Comparison of ENCODE assay signal across 8 cellular contexts in the genomic region with DNA sequence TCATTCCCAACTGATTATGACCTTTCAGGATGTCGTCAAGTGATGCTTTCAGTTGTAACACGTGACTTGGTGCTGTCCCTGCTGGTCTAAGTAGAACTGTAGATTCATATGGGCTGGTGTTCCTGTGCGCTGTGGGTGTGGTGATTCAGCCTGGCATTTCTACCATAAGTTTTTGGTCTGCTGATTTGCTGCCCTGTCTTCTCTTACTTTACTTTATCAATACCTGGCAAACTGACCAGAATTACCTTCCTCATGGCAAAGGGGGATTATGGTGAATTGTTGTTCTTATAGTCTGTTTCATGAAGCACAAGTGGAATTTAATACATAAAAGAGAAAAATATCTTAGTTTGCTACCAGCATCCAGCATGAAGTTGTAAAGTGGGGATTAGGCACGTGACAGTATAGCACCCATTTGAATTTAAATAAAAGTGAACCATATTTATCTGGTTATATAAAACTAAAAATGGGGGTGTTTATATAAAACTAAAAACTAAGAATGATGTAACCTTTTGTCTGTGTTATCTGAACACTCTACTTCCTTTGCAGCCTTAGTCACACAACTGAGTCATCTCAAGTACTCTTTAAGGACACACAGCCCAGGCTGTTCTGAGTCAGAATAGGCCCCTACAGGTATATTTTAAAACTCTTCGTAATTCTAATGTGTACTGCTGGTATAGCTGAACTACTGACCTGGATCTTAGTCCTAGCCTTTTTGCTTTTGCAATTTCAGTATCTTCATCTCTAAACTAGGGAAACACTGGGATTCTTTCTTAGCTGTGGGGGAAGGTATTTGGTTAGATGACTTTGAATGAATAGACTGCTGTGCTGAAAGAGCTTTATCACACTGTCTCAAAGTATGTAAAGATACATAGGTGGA. TPM values are rescaled to one million over a fixed set of nuclear protein-coding genes. Genes with fewer than 3 reads are reported as not detected.
A peak's percentile ranks its signal among the peaks of the same experiment; 100 is the strongest.
DNase-seq lines count a peak whose midpoint lies in the region; ATAC-seq and TF ChIP-seq lines count a peak whose summit lies in the region.

No MANE protein-coding gene starts in this region.

- H3K4me3 ChIP-seq in retinal pigment epithelial cell (ENCODE audit: low read length), result no peak overlapping the region

- ATAC-seq in GM19023 (IDR thresholded peaks at IDR 0.05; ENCODE audit: unreplicated experiment) (peak; percentile 88), HG03520 (IDR thresholded peaks at IDR 0.05; ENCODE audit: unreplicated experiment) (peak; percentile 90), esophagus mucosa (peak; percentile 98)

- no peak for TF ChIP-seq CTCF in retinal pigment epithelial cell (conservative IDR thresholded peaks at IDR 0.05; ENCODE audit: low read depth, low read length)

- DNase-seq in A172 (ENCODE audit: low spot score) (peak; percentile 95), retinal pigment epithelial cell (ENCODE audit: low read depth) (peak; percentile 52), pons (ENCODE audit: low spot score) (no peak), occipital lobe (lab: John Stamatoyannopoulos, UW) (no peak)
- peak; percentile 32 to 34 for DNase-seq in activated CD4-positive, alpha-beta T cell treated with anti-CD3 and anti-CD28 coated beads, Interleukin-2, amount 50 U/mL, for 4 hours

RNA-seq across cellular contexts. Expression of gene TTC19, which starts 28.3 kb away (rescaled TPM):
- 65.0 and 74.9 TPM in 2 replicates for total RNA-seq in A172 (2014; rRNA removed; shearing (Covaris generic))
- total RNA-seq in esophagus mucosa (20.4 TPM), occipital lobe (36.8 TPM)

RNA-seq across cellular contexts. Expression of gene ZSWIM7, which starts 28.4 kb away (rescaled TPM):
- total RNA-seq in A172 (2014; rRNA removed; shearing (Covaris generic)), result 33.6 and 42.1 TPM in 2 replicates
- 6.8 TPM for total RNA-seq in esophagus mucosa
- total RNA-seq in occipital lobe, result 15.6 TPM

Comparison
In these comparisons a context has a peak if more than half of its experiments do, and no peak if none do; other contexts are left out.
1. DNase-seq: peak in A172 (single experiment), activated CD4-positive, alpha-beta T cell treated with anti-CD3 and anti-CD28 coated beads, Interleukin-2, amount 50 U/mL, for 4 hours (2 of 2) and retinal pigment epithelial cell (single experiment); none in pons (single experiment) and occipital lobe (single experiment).
2. Peak in every context shown above with its lines, with median percentiles within 50 percentile points of each other: ATAC-seq.